19 cellular contexts compared by ENCODE assay signal in the genomic region with DNA sequence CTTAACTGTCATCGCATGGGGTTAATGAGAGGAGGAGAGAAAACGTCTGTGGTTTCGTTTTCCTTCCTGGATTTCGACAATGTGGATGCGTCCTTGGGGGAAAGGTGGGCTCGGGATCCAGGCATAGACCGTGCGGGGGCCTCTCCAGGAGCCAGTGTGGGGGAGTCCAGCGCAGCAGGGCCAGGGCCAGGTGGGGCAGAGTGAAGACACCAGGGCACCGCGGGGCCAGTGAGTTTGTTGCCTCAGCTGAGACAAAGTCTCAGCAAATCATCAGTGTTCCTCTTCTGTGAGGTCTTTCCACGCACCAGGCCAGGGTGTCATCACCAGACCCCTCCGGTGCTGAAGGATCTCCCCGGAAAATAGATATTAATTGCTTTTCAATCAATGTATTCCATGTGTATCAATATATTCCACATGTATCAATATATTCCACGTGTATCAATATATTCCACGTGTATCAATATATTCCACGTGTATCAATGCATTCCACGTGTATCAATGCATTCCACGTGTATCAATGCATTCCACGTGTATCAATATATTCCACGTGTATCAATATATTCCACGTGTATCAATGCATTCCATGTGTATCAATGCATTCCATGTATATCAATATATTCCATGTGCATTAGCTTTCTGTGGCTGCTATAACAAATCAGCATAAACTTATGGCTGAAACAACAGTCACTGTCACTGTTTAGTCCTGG. TPM values are rescaled to one million over a fixed set of nuclear protein-coding genes. Genes with fewer than 3 reads are reported as not detected.
"Had no signal": no experiment of that assay in that cellular context is flagged by ENCODE, and none has a peak within 500 bp of the region (broad histone marks: within the 10 kb centered on the region; RNA-seq: fewer than 3 reads in every experiment).

No MANE protein-coding gene starts in this region.

- H3K27ac Mint-ChIP-seq: activated naive CD4-positive, alpha-beta T cell treated with anti-CD3 and anti-CD28 coated beads for 36 hours; activated naive CD8-positive, alpha-beta T cell treated with anti-CD3 and anti-CD28 coated beads, Interleukin-2, amount 50 U/mL, for 24 hours; activated T-helper 17 cell treated with anti-CD3 and anti-CD28 coated beads, Interleukin-2, amount 50 U/mL, for 72 hours; effector memory CD8-positive, alpha-beta T cell; natural killer cell treated with Interleukin-12 subunit alpha and Interleukin-12 subunit beta and Interleukin-15 and Interleukin-18, amount 100 ng/mL, for 72 hours; T-helper 2 cell treated with Interferon-gamma antibody and Interleukin-4, amounts not matched to agents 5 μg/mL and 100 μg/mL, for 36 hours had no signal

- H3K9me3 Mint-ChIP-seq: activated naive CD4-positive, alpha-beta T cell treated with anti-CD3 and anti-CD28 coated beads for 36 hours; activated naive CD8-positive, alpha-beta T cell treated with anti-CD3 and anti-CD28 coated beads, Interleukin-2, amount 50 U/mL, for 24 hours; activated T-helper 17 cell treated with anti-CD3 and anti-CD28 coated beads, Interleukin-2, amount 50 U/mL, for 72 hours; effector memory CD8-positive, alpha-beta T cell; natural killer cell treated with Interleukin-12 subunit alpha and Interleukin-12 subunit beta and Interleukin-15 and Interleukin-18, amount 100 ng/mL, for 72 hours; T-helper 2 cell treated with Interferon-gamma antibody and Interleukin-4, amounts not matched to agents 5 μg/mL and 100 μg/mL, for 36 hours had no signal

- DNase-seq: activated naive CD8-positive, alpha-beta T cell treated with anti-CD3 and anti-CD28 coated beads, Interleukin-2, amount 50 U/mL, for 24 hours; activated T-cell treated with anti-CD3 and anti-CD28 coated beads for 4 hours; dermis blood vessel endothelial cell; effector memory CD8-positive, alpha-beta T cell; heart right ventricle; stimulated activated CD4-positive, alpha-beta T cell treated with anti-CD3 and anti-CD28 coated beads, Interleukin-12 subunit alpha, Interleukin-12 subunit beta, amount 100 ng/mL, for 4 hours; stimulated activated CD4-positive, alpha-beta T cell treated with anti-CD3 and anti-CD28 coated beads, Interleukin-2, amount 100 ng/mL, for 24 hours; stomach; testis had no signal

- ATAC-seq: activated CD4-positive, CD25-positive, alpha-beta regulatory T cell treated with anti-CD3 and anti-CD28 coated beads, Interleukin-2, amount 50 U/mL, for 24 hours; activated naive CD8-positive, alpha-beta T cell treated with anti-CD3 and anti-CD28 coated beads, Interleukin-2, amount 50 U/mL, for 24 hours; activated T-helper 17 cell treated with anti-CD3 and anti-CD28 coated beads, Interleukin-2, amount 50 U/mL, for 72 hours; effector memory CD8-positive, alpha-beta T cell; heart right ventricle; left ventricle myocardium superior; natural killer cell treated with Interleukin-12 subunit alpha and Interleukin-12 subunit beta and Interleukin-15 and Interleukin-18, amount 100 ng/mL, for 72 hours had no signal

- H3K4me3 Mint-ChIP-seq: activated naive CD4-positive, alpha-beta T cell treated with anti-CD3 and anti-CD28 coated beads for 36 hours; activated naive CD8-positive, alpha-beta T cell treated with anti-CD3 and anti-CD28 coated beads, Interleukin-2, amount 50 U/mL, for 24 hours; activated T-helper 17 cell treated with anti-CD3 and anti-CD28 coated beads, Interleukin-2, amount 50 U/mL, for 72 hours; effector memory CD8-positive, alpha-beta T cell; natural killer cell treated with Interleukin-12 subunit alpha and Interleukin-12 subunit beta and Interleukin-15 and Interleukin-18, amount 100 ng/mL, for 72 hours; T-helper 2 cell treated with Interferon-gamma antibody and Interleukin-4, amounts not matched to agents 5 μg/mL and 100 μg/mL, for 36 hours had no signal

- H3K36me3 ChIP-seq: breast epithelium, heart right ventricle, stomach had no signal

- H3K4me1 Mint-ChIP-seq: activated naive CD8-positive, alpha-beta T cell treated with anti-CD3 and anti-CD28 coated beads, Interleukin-2, amount 50 U/mL, for 24 hours; activated T-helper 17 cell treated with anti-CD3 and anti-CD28 coated beads, Interleukin-2, amount 50 U/mL, for 72 hours had no signal

- H3K4me3 ChIP-seq: breast epithelium, heart right ventricle, stomach, testis had no signal

- H3K27ac ChIP-seq: breast epithelium, heart right ventricle, stomach, testis had no signal

- H3K36me3 Mint-ChIP-seq: natural killer cell treated with Interleukin-12 subunit alpha and Interleukin-12 subunit beta and Interleukin-15 and Interleukin-18, amount 100 ng/mL, for 72 hours had no signal

- H3K4me1 ChIP-seq: breast epithelium, heart right ventricle, testis had no signal

- H3K27me3 ChIP-seq: testis had no signal

- H3K9me3 ChIP-seq: heart right ventricle, testis had no signal

RNA-seq across cellular contexts. Expression of gene CFAP46, which starts 33.8 kb away (rescaled TPM):
- total RNA-seq: activated naive CD4-positive, alpha-beta T cell treated with anti-CD3 and anti-CD28 coated beads for 36 hours; activated T-helper 17 cell treated with anti-CD3 and anti-CD28 coated beads, Interleukin-2, amount 50 U/mL, for 72 hours; mesenteric fat pad had no signal
- polyA plus RNA-seq: aorta, urinary bladder had no signal
